12 cellular contexts compared by ENCODE assay signal in the genomic region with DNA sequence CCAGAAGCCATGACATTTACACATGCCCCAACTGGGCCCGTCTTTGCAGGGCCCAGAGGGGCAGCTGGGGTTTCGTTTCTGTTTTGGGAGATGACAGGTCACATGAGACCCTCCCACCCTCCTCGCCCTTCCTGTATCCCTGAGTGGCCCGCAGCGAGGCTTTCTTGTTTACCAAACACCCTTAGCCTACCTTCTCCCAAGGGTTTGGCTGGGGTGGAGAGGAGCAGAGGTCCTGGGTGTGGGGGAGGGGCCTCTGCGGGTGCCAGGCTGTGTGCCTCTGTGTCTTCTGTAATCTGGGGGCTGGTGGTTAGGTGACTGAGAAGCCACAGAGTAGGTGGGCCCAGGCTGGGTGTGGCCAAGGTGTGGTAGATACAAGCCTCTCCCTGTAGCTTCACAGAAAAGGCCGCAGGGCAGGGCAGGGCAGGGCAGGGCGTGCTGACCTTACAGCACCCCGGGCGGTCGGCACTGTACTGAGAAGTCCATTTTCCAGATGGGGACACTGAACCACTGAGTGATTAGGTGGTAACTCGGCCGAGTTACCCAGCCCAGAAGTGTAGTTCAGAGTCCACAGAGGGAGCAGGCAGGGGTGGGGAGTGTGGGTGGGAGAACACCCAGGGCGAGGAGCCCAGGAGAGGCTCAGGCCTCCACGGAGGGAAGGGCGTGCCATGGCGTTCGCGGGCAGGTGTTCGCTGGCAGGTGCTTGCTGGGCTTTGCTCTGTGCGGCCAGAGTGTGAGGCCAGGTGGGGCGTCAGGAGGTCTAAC. TPM values are rescaled to one million over a fixed set of nuclear protein-coding genes. Genes with fewer than 3 reads are reported as not detected.
DNase-seq lines count a peak whose midpoint lies in the region; ATAC-seq, FAIRE-seq and TF ChIP-seq lines count a peak whose summit lies in the region.
"Had no signal": no experiment of that assay in that cellular context is flagged by ENCODE, and none has a peak within 500 bp of the region (broad histone marks: within the 10 kb centered on the region; RNA-seq: fewer than 3 reads in every experiment).

No MANE protein-coding gene starts in this region.

- TF ChIP-seq EP300 in K562 (IDR thresholded peaks at IDR 0.05; ENCODE audit: low read length) = no peak

- TF ChIP-seq POLR2A in GM12891 (IDR thresholded peaks at IDR 0.05; ENCODE audit: low read depth, low read length) (no peak), K562 (conservative IDR thresholded peaks at IDR 0.05) (no peak), spleen (IDR thresholded peaks at IDR 0.05) (no peak), uterus (IDR thresholded peaks at IDR 0.05) (no peak)

- in situ Hi-C loops in K562 (cut with MboI) = no loop called here

- H3K79me2 ChIP-seq in K562 (ENCODE audit: control insufficient read depth, insufficient read depth, low read length) = peaks cover 3% of the 10 kb centered on the region; the same call in 1 of the 3 replicates
- H3K79me2 ChIP-seq in PC-3 (ENCODE audit: low read length) = no peaks in the 10 kb centered on the region

- DNase-seq in GM12891 (ENCODE audit: insufficient read length, low spot score) = no peak
- peak; percentile 33 for DNase-seq in NCI-H146 treated with DMSO at 0.1 percent for 48 hours (lab: John Stamatoyannopoulos, UW; ENCODE audit: unreplicated experiment)
- peak in 3 of 4 experiments; percentile 15 to 34 (median 22) for DNase-seq in K562 (ENCODE audit: extremely low read depth in 1 of 4, low spot score in 3 of 4)
- peak; percentile 80 for DNase-seq in spleen
- DNase-seq in uterus = no peak
- no peak for DNase-seq in PC-3
- DNase-seq: brain microvascular endothelial cell, GOT3, heart left ventricle had no signal

- H3K9me3 ChIP-seq in K562 (replicated peaks; ENCODE audit: control insufficient read depth, insufficient read depth, low read depth, low read length) (no peaks in the 10 kb centered on the region), spleen (no peaks in the 10 kb centered on the region), uterus (no peaks in the 10 kb centered on the region), PC-3 (ENCODE audit: low read length) (no peaks in the 10 kb centered on the region)
- H3K9me3 ChIP-seq: heart left ventricle, pancreas had no signal

- intact Hi-C loops in K562 (cut with micrococcal nuclease) (no loop called here), spleen (cut with DNase I; ENCODE audit: low total_unique reads) (no loop called here), uterus (cut with DNase I; ENCODE audit: low total_unique reads) (no loop called here), PC-3 (cut with micrococcal nuclease) (no loop called here)

- 32% methylated on average over 12 of the region's 22 CpGs for WGBS in K562 (ENCODE audit: insufficient coverage, low coverage, missing lambda C conversion rate)
- WGBS in spleen, 5 donors = 39 to 72% (median 46%) methylated on average over 21 to 22 of the region's 22 CpGs

- H3K4me3 ChIP-seq in K562 (no peak overlapping the region), spleen (peak overlapping the region in 2 of 8 donors; percentile 4 to 41), uterus (no peak overlapping the region), PC-3 (ENCODE audit: low read length) (no peak overlapping the region)
- H3K4me3 ChIP-seq: heart left ventricle, pancreas had no signal

- H3K9me2 ChIP-seq in PC-3 (replicated peaks; ENCODE audit: low read length) = no peaks in the 10 kb centered on the region

- H4K20me1 ChIP-seq in K562 (replicated peaks; ENCODE audit: control insufficient read depth, insufficient read depth, low read length) = peaks cover 16% of the 10 kb centered on the region
- no peaks in the 10 kb centered on the region for H4K20me1 ChIP-seq in PC-3 (ENCODE audit: low read length)

- H3F3A ChIP-seq in PC-3 (ENCODE audit: low read length, unreplicated experiment) = no peaks in the 10 kb centered on the region

- ATAC-seq in K562 (peak; percentile 72), HG03378 (IDR thresholded peaks at IDR 0.05; ENCODE audit: unreplicated experiment) (no peak), PC-3 (no peak)

- H3K4me1 ChIP-seq in K562 (replicated peaks in 1 of 2; ENCODE audit: control insufficient read depth in 2 of 2, insufficient read depth in 2 of 2, low read length in 2 of 2) = peaks cover 5 to 44% of the 10 kb centered on the region in 2 experiments; a peak in 3 of 5 replicates
- H3K4me1 ChIP-seq in spleen = peaks cover 21 to 100% (median 72%) of the 10 kb centered on the region in 6 donors
- H3K4me1 ChIP-seq in uterus = no peaks in the 10 kb centered on the region
- peaks cover 9% of the 10 kb centered on the region; the same call in 1 of the 2 replicates for H3K4me1 ChIP-seq in PC-3 (ENCODE audit: insufficient read depth, low read length)
- H3K4me1 ChIP-seq: pancreas had no signal

- peaks cover 7% of the 10 kb centered on the region; the same call in 1 of the 3 replicates for H3K36me3 ChIP-seq in K562 (ENCODE audit: control insufficient read depth, insufficient read depth, low read length)
- peaks cover 0 to 22% (median 3%) of the 10 kb centered on the region in 6 donors for H3K36me3 ChIP-seq in spleen
- H3K36me3 ChIP-seq in uterus = no peaks in the 10 kb centered on the region
- no peaks in the 10 kb centered on the region for H3K36me3 ChIP-seq in PC-3 (ENCODE audit: low read depth, low read length)
- H3K36me3 ChIP-seq: brain microvascular endothelial cell, heart left ventricle, pancreas had no signal

- H3K27ac ChIP-seq in K562 (ENCODE audit: extremely low read depth, low read depth, low read length) = no peak overlapping the region; the same call in 2 of the 3 replicates
- H3K27ac ChIP-seq in spleen = peak overlapping the region; percentile 37 to 87 (median 81)
- no peak overlapping the region for H3K27ac ChIP-seq in uterus
- H3K27ac ChIP-seq in PC-3 (ENCODE audit: low read length) = no peak overlapping the region
- H3K27ac ChIP-seq: brain microvascular endothelial cell, heart left ventricle, HL-60, pancreas had no signal

- H3K27me3 ChIP-seq in K562 (ENCODE audit: control insufficient read depth in 2 of 2, insufficient read depth in 2 of 2, low read length in 2 of 2) (no peaks in the 10 kb centered on the region), spleen (replicated peaks in 1 of 7) (no peaks in the 10 kb centered on the region), uterus (no peaks in the 10 kb centered on the region), PC-3 (ENCODE audit: low read length) (no peaks in the 10 kb centered on the region)
- H3K27me3 ChIP-seq: brain microvascular endothelial cell, heart left ventricle, pancreas had no signal

- TF ChIP-seq CTCF in K562 (IDR thresholded peaks at IDR 0.05 in 2 of 3, conservative IDR thresholded peaks at IDR 0.05 in 1 of 3; ENCODE audit: insufficient read depth in 2 of 3, low read depth in 1 of 3, low read length in 3 of 3) = no peak
- TF ChIP-seq CTCF in spleen (IDR thresholded peaks at IDR 0.05 in 8 of 11, conservative IDR thresholded peaks at IDR 0.05 in 3 of 11) = no peak
- no peak for TF ChIP-seq CTCF in uterus (IDR thresholded peaks at IDR 0.05)
- TF ChIP-seq CTCF in PC-3 (conservative IDR thresholded peaks at IDR 0.05; ENCODE audit: low read depth, low read length) = no peak

- H3K9me1 ChIP-seq in K562 (ENCODE audit: control insufficient read depth, insufficient read depth, low read length) = no peaks in the 10 kb centered on the region

- FAIRE-seq in GM12891 (lab: Jason Lieb, UNC) (peak; percentile 16), K562 (lab: Jason Lieb, UNC) (no peak)
- FAIRE-seq: pancreas had no signal

- H3K9ac ChIP-seq in K562 (ENCODE audit: insufficient read depth in 1 of 2, low read depth in 2 of 2, low read length in 2 of 2) (peak overlapping the region in 1 of 2 experiments; percentile 71; a peak in 2 of 4 replicates), PC-3 (ENCODE audit: low read length) (no peak overlapping the region)

- H3K4me2 ChIP-seq in K562 (ENCODE audit: insufficient read depth, low read length) (no peak overlapping the region), PC-3 (ENCODE audit: low read length) (no peak overlapping the region)

- CTCF ChIA-PET in K562 (lab: Yijun Ruan, JAX; ENCODE audit: low intra/inter-chr PET ratio) (no interaction called here), PC-3 (lab: Charles Lee) (no interaction called here)

- no peak overlapping the region for H2AFZ ChIP-seq in K562 (ENCODE audit: low read depth, low read length)
- H2AFZ ChIP-seq in PC-3 (ENCODE audit: low read length) = no peak overlapping the region

- no TSS peak for BruUV-seq in K562 (replicated peaks; lab: Mats Ljungman, UMichigan)
- no TSS peak for BruUV-seq in PC-3 (replicated peaks; lab: Mats Ljungman, UMichigan)

- no peak for TF ChIP-seq RAD21 in K562 (CRISPR knock-in tag; conservative IDR thresholded peaks at IDR 0.05 in 1 of 2, IDR thresholded peaks at IDR 0.05 in 1 of 2)

- POLR2A ChIA-PET in K562 (lab: Yijun Ruan, JAX) (interaction anchor here (0.5 kb wide), 1 partner anchor 25 kb away, joined by 3 read pairs; no protein-coding TSS in a partner anchor), PC-3 (lab: Charles Lee; ENCODE audit: unreplicated experiment) (no interaction called here)

RNA-seq across cellular contexts. Expression of a gene that starts 8.7 kb away (rescaled TPM):
- 0.21 TPM for polyA plus RNA-seq in GM12891 (2012; ENCODE audit: low read depth, missing spikeins)
- total RNA-seq in K562 (2011; cell fraction: chromatin; rRNA removed; ENCODE audit: low replicate concordance) = 27.6 and 71.3 TPM in 2 replicates
- total RNA-seq in K562 (2011; cell fraction: nucleolus; rRNA removed) = 52.4 and 59.9 TPM in 2 replicates
- total RNA-seq in K562 (2011; cell fraction: nucleoplasm; rRNA removed) = 38.4 and 39.2 TPM in 2 replicates
- total RNA-seq in K562 (2014; rRNA removed) (13.3 and 18.4 TPM in 2 replicates), K562 (2014; rRNA removed; fragmentation: Illumina TruSeq; extraction: Trizol) (3.1 and 4.6 TPM in 2 replicates), K562 (2015; rRNA removed; fragmentation: Illumina TruSeq; extraction: Trizol) (7.5 and 9.5 TPM in 2 replicates), K562 (2021) (21.0 and 26.2 TPM in 2 replicates), spleen (10 to 100 TPM; 49.0 to 85.6 (median 77.9) TPM), uterus (10 to 100 TPM in 2 of 4 donors, 1 to 10 TPM in 1, under 1 TPM in 1; 0.29 to 20.0 (median 10.8) TPM), PC-3 (2014; rRNA removed) (14.5 and 21.8 TPM in 2 replicates)
- polyA plus RNA-seq in K562 (2011; rRNA removed) (10.1 and 14.5 TPM in 2 replicates), K562 (2014; fragmentation: Illumina TruSeq; extraction: Trizol) (6.6 and 9.5 TPM in 2 replicates), K562 (2014; fragmentation: Nextera tagmentation; extraction: Ambion mirVana) (under 1 TPM; 0.13 to 0.49 TPM), K562 (2014; rRNA removed) (18.6 and 20.3 TPM in 2 replicates), spleen (10 to 100 TPM; 31.3 to 83.1 (median 57.5) TPM)
- polyA plus RNA-seq in K562 (2011; cell fraction: cytosol; rRNA removed) = 14.2 and 35.6 TPM in 2 replicates
- 22.8 and 38.7 TPM in 2 replicates for polyA plus RNA-seq in K562 (2011; cell fraction: nucleus; rRNA removed)
- 10.9 and 11.6 TPM in 2 replicates for polyA plus RNA-seq in K562 (2012)
- 9.7 and 11.6 TPM in 2 replicates for polyA minus RNA-seq in K562 (2011; rRNA and poly(A)+ RNA removed)
- 14.1 and 21.0 TPM in 2 replicates for polyA minus RNA-seq in K562 (2011; cell fraction: cytosol; rRNA and poly(A)+ RNA removed)
- polyA minus RNA-seq in K562 (2011; cell fraction: nucleus; rRNA and poly(A)+ RNA removed) = 22.3 and 30.8 TPM in 2 replicates

RNA-seq across cellular contexts. Expression of a gene that starts 41.7 kb away (rescaled TPM):
- polyA plus RNA-seq in GM12891 (2012; ENCODE audit: low read depth, missing spikeins) = 0.05 TPM
- total RNA-seq in K562 (2011; cell fraction: chromatin; rRNA removed; ENCODE audit: low replicate concordance) = 8.0 and 13.9 TPM in 2 replicates
- 5.8 and 7.1 TPM in 2 replicates for total RNA-seq in K562 (2011; cell fraction: nucleolus; rRNA removed)
- 7.0 and 9.0 TPM in 2 replicates for total RNA-seq in K562 (2011; cell fraction: nucleoplasm; rRNA removed)
- total RNA-seq in K562 (2014; rRNA removed) = 0.36 and 0.78 TPM in 2 replicates
- 0.26 and 0.62 TPM in 2 replicates for total RNA-seq in K562 (2014; rRNA removed; fragmentation: Illumina TruSeq; extraction: Trizol)
- total RNA-seq in K562 (2015; rRNA removed; fragmentation: Illumina TruSeq; extraction: Trizol) = 0.30 and 0.43 TPM in 2 replicates
- 1.5 and 2.2 TPM in 2 replicates for total RNA-seq in K562 (2021)
- polyA plus RNA-seq in K562 (2011; rRNA removed) = 0.77 and 1.5 TPM in 2 replicates
- 1.2 and 1.3 TPM in 2 replicates for polyA plus RNA-seq in K562 (2011; cell fraction: cytosol; rRNA removed)
- polyA plus RNA-seq in K562 (2011; cell fraction: nucleus; rRNA removed) = 2.4 and 3.8 TPM in 2 replicates
- polyA plus RNA-seq in K562 (2012) = 0.48 and 1.4 TPM in 2 replicates
- 0.74 and 0.75 TPM in 2 replicates for polyA plus RNA-seq in K562 (2014; fragmentation: Illumina TruSeq; extraction: Trizol)
- polyA plus RNA-seq in K562 (2014; fragmentation: Nextera tagmentation; extraction: Ambion mirVana) = under 1 TPM; 0.15 to 0.18 TPM
- polyA plus RNA-seq in K562 (2014; rRNA removed) = 1.1 and 1.5 TPM in 2 replicates
- 0.18 and 0.42 TPM in 2 replicates for polyA minus RNA-seq in K562 (2011; rRNA and poly(A)+ RNA removed)
- not detected in 2 replicates for polyA minus RNA-seq in K562 (2011; cell fraction: cytosol; rRNA and poly(A)+ RNA removed)
- 0.54 and 1.4 TPM in 2 replicates for polyA minus RNA-seq in K562 (2011; cell fraction: nucleus; rRNA and poly(A)+ RNA removed)
- 10 to 100 TPM; 13.8 to 71.6 (median 20.1) TPM for total RNA-seq in spleen
- 10 to 100 TPM in 2 of 3 donors, 1 to 10 TPM in 1; 2.7 to 34.9 (median 16.4) TPM for polyA plus RNA-seq in spleen
- total RNA-seq in uterus = 1 to 10 TPM in 2 of 4 donors, not detected in 2; 1.8 to 4.4 TPM
- 29.4 and 30.9 TPM in 2 replicates for total RNA-seq in PC-3 (2014; rRNA removed)

Comparison
In these comparisons a context has a peak if more than half of its experiments do, and no peak if none do; other contexts are left out.
1. DNase-seq: peak in NCI-H146 treated with DMSO at 0.1 percent for 48 hours (single experiment), K562 (3 of 4) and spleen (single experiment); none in GM12891 (single experiment), uterus (0 of 2) and PC-3 (single experiment).
2. H3K27ac ChIP-seq: peak in spleen (8 of 8); none in K562 (single experiment), uterus (0 of 2) and PC-3 (single experiment).